Comparison of ENCODE assay signal across 18 cellular contexts in genomic region chr3:58101499-58102370, GRCh38.
DNase-seq lines count a peak whose midpoint lies in the region; ATAC-seq and TF ChIP-seq lines count a peak whose summit lies in the region.
"Had no signal": no experiment of that assay in that cellular context is flagged by ENCODE, and none has a peak within 500 bp of the region (broad histone marks: within the 10 kb centered on the region; RNA-seq: fewer than 3 reads in every experiment).

No MANE protein-coding gene starts in this region.

- 55 to 67% (median 62%) methylated on average over 13 of the region's 13 CpGs for WGBS in adrenal gland, 4 donors
- 74 to 78% (median 77%) methylated on average over 13 of the region's 13 CpGs for WGBS in ovary, 3 donors

- ATAC-seq in upper lobe of right lung (peak; percentile 61), HG02884 (IDR thresholded peaks at IDR 0.05; ENCODE audit: unreplicated experiment) (no peak), HG03521 (IDR thresholded peaks at IDR 0.05; ENCODE audit: unreplicated experiment) (no peak)
- ATAC-seq: heart right ventricle, left ventricle myocardium superior, T-cell had no signal

- no peak for TF ChIP-seq EP300 in ovary (IDR thresholded peaks at IDR 0.05)

- peaks cover 0 to 17% of the 10 kb centered on the region in 2 donors for H3K36me3 ChIP-seq in adrenal gland (replicated peaks in 1 of 2)
- H3K36me3 ChIP-seq in ovary = no peaks in the 10 kb centered on the region
- peaks cover 40% of the 10 kb centered on the region for H3K36me3 ChIP-seq in upper lobe of right lung

- H3K4me1 ChIP-seq in adrenal gland (replicated peaks in 1 of 2) (peaks cover 11 to 29% of the 10 kb centered on the region in 2 donors), ovary (ENCODE audit: insufficient read depth) (peaks cover 17% of the 10 kb centered on the region), upper lobe of right lung (no peaks in the 10 kb centered on the region)

- TF ChIP-seq POLR2A in adrenal gland (IDR thresholded peaks at IDR 0.05) (no peak), ovary (IDR thresholded peaks at IDR 0.05) (no peak)

- intact Hi-C loops in adrenal gland (cut with DNase I) (loop anchor here in 1 of 2 donors (10.0 kb wide), 1 partner anchor 87 kb away; no protein-coding TSS in a partner anchor), ovary (cut with DNase I) (loop anchor here in 2 of 4 donors (10.0 kb wide), 2 partner anchors 87 to 97 kb away; partner anchors contain the start of gene FLNB (in 1 of the 2)), upper lobe of right lung (cut with DNase I) (no loop called here)

- H3K4me3 ChIP-seq in adrenal gland = no peak overlapping the region
- H3K4me3 ChIP-seq in ovary = no peak overlapping the region
- no peak overlapping the region for H3K4me3 ChIP-seq in upper lobe of right lung
- H3K4me3 ChIP-seq: GM23248, heart right ventricle had no signal

- DNase-seq in adrenal gland (peak in 5 of 7 donors; percentile 28 to 61 (median 52)), hippocampal formation (lab: John Stamatoyannopoulos, UW) (peak; percentile 6 to 69), ovary (no peak), upper lobe of right lung (no peak), foreskin melanocyte (no peak)
- DNase-seq: activated CD4-positive, alpha-beta T cell treated with anti-CD3 and anti-CD28 coated beads for 4 hours; brain microvascular endothelial cell; CD4-positive, alpha-beta T cell; GM23248; heart right ventricle; KBM-7; left ventricle myocardium superior; NCI-H1417 treated with DMSO at 0.1 percent for 48 hours; NCI-H526 treated with DMSO at 0.1 percent for 48 hours; stimulated activated naive CD4-positive, alpha-beta T cell; T-cell had no signal

- TF ChIP-seq CTCF in adrenal gland (IDR thresholded peaks at IDR 0.05) (no peak), ovary (IDR thresholded peaks at IDR 0.05) (no peak), upper lobe of right lung (IDR thresholded peaks at IDR 0.05) (no peak)

- H3K27me3 ChIP-seq in adrenal gland (no peaks in the 10 kb centered on the region), ovary (no peaks in the 10 kb centered on the region), upper lobe of right lung (no peaks in the 10 kb centered on the region)
- H3K27me3 ChIP-seq: brain microvascular endothelial cell, heart right ventricle had no signal

- H3K9me3 ChIP-seq in adrenal gland (replicated peaks in 1 of 3) (no peaks in the 10 kb centered on the region), ovary (no peaks in the 10 kb centered on the region), upper lobe of right lung (no peaks in the 10 kb centered on the region)
- H3K9me3 ChIP-seq: heart right ventricle had no signal

- H3K27ac ChIP-seq in adrenal gland (peak overlapping the region; percentile 35 to 93 (median 87)), ovary (peak overlapping the region; percentile 27 to 85), upper lobe of right lung (peak overlapping the region; percentile 55)
- H3K27ac ChIP-seq: brain microvascular endothelial cell, GM23248 had no signal

Comparison
In these comparisons a context has a peak if more than half of its experiments do, and no peak if none do; other contexts are left out.
1. DNase-seq: peak in adrenal gland (5 of 7) and hippocampal formation (2 of 2); none in ovary (0 of 5), upper lobe of right lung (single experiment) and foreskin melanocyte (single experiment).
2. Peak in every context shown above with its lines, with median percentiles within 50 percentile points of each other: H3K27ac ChIP-seq.